ENCODE assay signal across 19 cellular contexts in the genomic region with DNA sequence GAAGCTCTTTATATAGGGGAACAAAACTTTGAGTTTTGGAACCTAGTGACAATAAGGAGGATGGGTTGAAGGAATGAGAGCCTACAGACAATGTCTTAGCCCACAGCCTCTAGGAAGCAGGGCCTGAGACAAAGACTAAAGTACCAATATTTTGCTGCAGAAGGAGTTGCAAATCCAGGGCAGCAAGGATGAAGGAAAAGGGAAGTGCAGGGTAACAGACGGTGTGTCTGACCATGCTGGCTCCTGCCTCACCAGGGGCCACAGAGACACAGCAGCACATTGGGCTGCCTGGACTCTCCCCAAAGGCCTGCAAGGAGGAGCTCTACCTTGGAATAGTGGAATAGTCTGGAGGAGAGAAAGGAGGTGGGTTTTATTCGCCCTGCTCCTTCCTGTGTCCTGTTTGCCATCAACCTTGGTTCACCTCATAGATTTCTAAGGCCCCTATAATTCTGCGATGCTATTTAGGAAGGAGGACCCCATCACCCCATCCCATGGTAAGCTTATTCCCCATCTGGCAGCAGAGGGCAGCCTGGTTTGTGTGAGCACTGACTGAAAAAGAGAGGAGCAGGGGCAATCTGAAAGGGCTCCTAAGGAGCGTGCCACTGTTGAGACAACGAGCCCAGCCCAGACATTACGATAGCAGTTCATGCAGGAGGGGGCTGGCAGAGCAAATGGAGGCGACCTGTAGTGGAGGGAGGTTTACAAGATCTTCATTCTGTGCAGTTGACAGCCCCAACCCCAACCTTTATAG.
DNase-seq lines count a peak whose midpoint lies in the region; ATAC-seq lines count a peak whose summit lies in the region.
"Had no signal": no experiment of that assay in that cellular context is flagged by ENCODE, and none has a peak within 500 bp of the region (broad histone marks: within the 10 kb centered on the region; RNA-seq: fewer than 3 reads in every experiment).

No MANE protein-coding gene starts in this region.

- no peaks in the 10 kb centered on the region for H3K9me3 Mint-ChIP-seq in effector memory CD8-positive, alpha-beta T cell
- no peaks in the 10 kb centered on the region for H3K9me3 Mint-ChIP-seq in stimulated activated effector memory CD8-positive, alpha-beta T cell treated with anti-CD3 and anti-CD28 coated beads, Interleukin-12 subunit alpha, Interleukin-12 subunit beta, amount 100 ng/mL, for 72 hours
- H3K9me3 Mint-ChIP-seq: activated naive CD4-positive, alpha-beta T cell treated with anti-CD3 and anti-CD28 coated beads, Interleukin-2, amount 10 ng/mL, durations not matched to agents 7 days and 5 days; activated T-cell treated with anti-CD3 and anti-CD28 coated beads, Interleukin-2, amount 50 U/mL, for 24 hours; endodermal cell had no signal

- H3K36me3 Mint-ChIP-seq in effector memory CD8-positive, alpha-beta T cell (ENCODE audit: insufficient read depth), result peaks cover 17% of the 10 kb centered on the region
- H3K36me3 Mint-ChIP-seq in stimulated activated effector memory CD8-positive, alpha-beta T cell treated with anti-CD3 and anti-CD28 coated beads, Interleukin-12 subunit alpha, Interleukin-12 subunit beta, amount 100 ng/mL, for 72 hours, result peaks cover 15% of the 10 kb centered on the region
- H3K36me3 Mint-ChIP-seq: activated naive CD4-positive, alpha-beta T cell treated with anti-CD3 and anti-CD28 coated beads, Interleukin-2, amount 10 ng/mL, durations not matched to agents 7 days and 5 days had no signal

- peaks cover 3 to 8% of the 10 kb centered on the region in 2 donors for H3K4me1 Mint-ChIP-seq in effector memory CD8-positive, alpha-beta T cell (ENCODE audit: low read depth in 2 of 2)
- H3K4me1 Mint-ChIP-seq in stimulated activated effector memory CD8-positive, alpha-beta T cell treated with anti-CD3 and anti-CD28 coated beads, Interleukin-12 subunit alpha, Interleukin-12 subunit beta, amount 100 ng/mL, for 72 hours, result peaks cover 8% of the 10 kb centered on the region
- H3K4me1 Mint-ChIP-seq: activated naive CD4-positive, alpha-beta T cell treated with anti-CD3 and anti-CD28 coated beads, Interleukin-2, amount 10 ng/mL, durations not matched to agents 7 days and 5 days had no signal

- no peak overlapping the region for H3K4me3 Mint-ChIP-seq in effector memory CD8-positive, alpha-beta T cell
- H3K4me3 Mint-ChIP-seq in stimulated activated effector memory CD8-positive, alpha-beta T cell treated with anti-CD3 and anti-CD28 coated beads, Interleukin-12 subunit alpha, Interleukin-12 subunit beta, amount 100 ng/mL, for 72 hours, result no peak overlapping the region
- H3K4me3 Mint-ChIP-seq: activated naive CD4-positive, alpha-beta T cell treated with anti-CD3 and anti-CD28 coated beads, Interleukin-2, amount 10 ng/mL, durations not matched to agents 7 days and 5 days; activated T-cell treated with anti-CD3 and anti-CD28 coated beads, Interleukin-2, amount 50 U/mL, for 24 hours; endodermal cell had no signal

- DNase-seq in NOMO-1 (lab: John Stamatoyannopoulos, UW; ENCODE audit: unreplicated experiment in 2 of 2) (peak; percentile 4 to 21), NOMO-1 treated with DMSO at 0.1 percent for 48 hours (lab: John Stamatoyannopoulos, UW; ENCODE audit: unreplicated experiment) (no peak), NOMO-1 treated with dmso at 0.1 percent for 144 hours (lab: John Stamatoyannopoulos, UW; ENCODE audit: unreplicated experiment) (peak; percentile 21), SHP77 treated with DMSO at 0.1 percent for 48 hours (lab: John Stamatoyannopoulos, UW) (no peak)
- DNase-seq in effector memory CD8-positive, alpha-beta T cell, result no peak
- DNase-seq in stimulated activated effector memory CD8-positive, alpha-beta T cell treated with anti-CD3 and anti-CD28 coated beads, Interleukin-12 subunit alpha, Interleukin-12 subunit beta, amount 100 ng/mL, for 72 hours (ENCODE audit: low spot score in 2 of 2), result no peak
- DNase-seq in activated CD4-positive, CD25-positive, alpha-beta regulatory T cell (lab: John Stamatoyannopoulos, UW), result no peak
- DNase-seq: activated naive CD4-positive, alpha-beta T cell treated with anti-CD3 and anti-CD28 coated beads, Interleukin-2, amount 10 ng/mL, durations not matched to agents 7 days and 5 days; activated T-cell treated with anti-CD3 and anti-CD28 coated beads, Interleukin-2, amount 50 U/mL, for 24 hours; BE2C; cerebellar nuclear complex; endodermal cell; MG63; NCI-H1694; NCI-H748 treated with DMSO at 0.1 percent for 48 hours; PC-9; stimulated activated CD4-positive, alpha-beta T cell treated with anti-CD3 and anti-CD28 coated beads, Interleukin-4, amount 100 ng/mL, for 24 hours had no signal

- H3K27ac Mint-ChIP-seq in effector memory CD8-positive, alpha-beta T cell, result peak overlapping the region; percentile 3 to 61
- H3K27ac Mint-ChIP-seq in stimulated activated effector memory CD8-positive, alpha-beta T cell treated with anti-CD3 and anti-CD28 coated beads, Interleukin-12 subunit alpha, Interleukin-12 subunit beta, amount 100 ng/mL, for 72 hours, result peak overlapping the region; percentile 0
- H3K27ac Mint-ChIP-seq: activated naive CD4-positive, alpha-beta T cell treated with anti-CD3 and anti-CD28 coated beads, Interleukin-2, amount 10 ng/mL, durations not matched to agents 7 days and 5 days; activated T-cell treated with anti-CD3 and anti-CD28 coated beads, Interleukin-2, amount 50 U/mL, for 24 hours; endodermal cell had no signal

- ATAC-seq in effector memory CD8-positive, alpha-beta T cell (replicated peaks), result no peak
- ATAC-seq in stimulated activated effector memory CD8-positive, alpha-beta T cell treated with anti-CD3 and anti-CD28 coated beads, Interleukin-12 subunit alpha, Interleukin-12 subunit beta, amount 100 ng/mL, for 72 hours, result no peak
- no peak for ATAC-seq in GM19463 (IDR thresholded peaks at IDR 0.05; ENCODE audit: unreplicated experiment)
- ATAC-seq: activated CD4-positive, CD25-positive, alpha-beta regulatory T cell treated with anti-CD3 and anti-CD28 coated beads, Interleukin-2, amount 50 U/mL, for 24 hours had no signal

- H3K27me3 Mint-ChIP-seq in effector memory CD8-positive, alpha-beta T cell, result no peaks in the 10 kb centered on the region
- H3K27me3 Mint-ChIP-seq: activated naive CD4-positive, alpha-beta T cell treated with anti-CD3 and anti-CD28 coated beads, Interleukin-2, amount 10 ng/mL, durations not matched to agents 7 days and 5 days; activated T-cell treated with anti-CD3 and anti-CD28 coated beads, Interleukin-2, amount 50 U/mL, for 24 hours had no signal

Comparison
In these comparisons a context has a peak if more than half of its experiments do, and no peak if none do; other contexts are left out.
1. DNase-seq: peak in NOMO-1 (2 of 2) and NOMO-1 treated with dmso at 0.1 percent for 144 hours (single experiment); none in NOMO-1 treated with DMSO at 0.1 percent for 48 hours (single experiment), effector memory CD8-positive, alpha-beta T cell (0 of 3), stimulated activated effector memory CD8-positive, alpha-beta T cell treated with anti-CD3 and anti-CD28 coated beads, Interleukin-12 subunit alpha, Interleukin-12 subunit beta, amount 100 ng/mL, for 72 hours (0 of 2), SHP77 treated with DMSO at 0.1 percent for 48 hours (single experiment) and activated CD4-positive, CD25-positive, alpha-beta regulatory T cell (0 of 4).